ENCODE assay signal across 8 cellular contexts in the genomic region with DNA sequence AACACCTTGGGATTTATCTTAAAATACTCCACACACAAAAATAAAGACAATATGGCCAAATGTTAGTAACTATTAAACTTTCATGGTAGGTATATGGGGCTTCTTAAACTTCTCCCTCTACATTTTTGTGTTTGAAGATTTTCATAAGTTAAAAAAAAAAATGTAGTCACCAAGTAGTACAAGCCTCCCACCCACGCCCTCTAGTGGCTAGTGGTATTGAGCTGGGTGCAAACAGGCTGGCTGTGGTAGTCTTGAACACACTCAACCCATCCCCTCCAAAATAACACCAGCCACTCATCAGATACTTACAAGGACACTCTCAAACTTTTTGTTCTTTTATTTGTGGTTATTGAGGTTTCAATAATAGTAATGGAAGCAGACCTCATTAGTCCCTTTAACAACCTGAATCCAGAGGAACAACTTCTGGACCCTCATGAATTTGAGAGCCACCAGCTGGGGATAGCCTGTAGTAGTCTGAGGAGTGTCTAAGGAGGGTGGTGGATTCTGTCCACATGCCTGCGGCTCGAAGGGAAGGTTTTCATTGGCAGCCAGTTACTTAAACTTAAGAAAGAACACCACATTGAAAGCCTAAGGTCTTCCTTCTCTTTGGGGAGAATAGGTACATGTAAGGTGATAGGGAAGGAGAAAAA. TPM values are rescaled to one million over a fixed set of nuclear protein-coding genes. Genes with fewer than 3 reads are reported as not detected.
DNase-seq lines count a peak whose midpoint lies in the region; ATAC-seq and TF ChIP-seq lines count a peak whose summit lies in the region.

No MANE protein-coding gene starts in this region.

- peaks cover 10% of the 10 kb centered on the region for H3K27me3 Mint-ChIP-seq in Calu3 (ENCODE audit: unreplicated experiment)

- peak; percentile 89 for DNase-seq in Calu3
- DNase-seq in NAMALWA (ENCODE audit: low spot score): peak; percentile 85
- peak; percentile 26 to 74 (median 64) for DNase-seq in T-helper 1 cell
- peak; percentile 69 to 89 (median 81) for DNase-seq in adrenal gland
- DNase-seq in hippocampal formation (lab: John Stamatoyannopoulos, UW): peak; percentile 16 to 40
- peak; percentile 87 for DNase-seq in spleen

- H3K4me1 Mint-ChIP-seq in Calu3 (ENCODE audit: low read depth, unreplicated experiment): no peaks in the 10 kb centered on the region

- H3K9me3 Mint-ChIP-seq in Calu3 (ENCODE audit: low read depth, unreplicated experiment): no peaks in the 10 kb centered on the region

- H3K27me3 ChIP-seq in adrenal gland (no peaks in the 10 kb centered on the region), spleen (replicated peaks in 1 of 7) (peaks cover 0 to 34% (median 8%) of the 10 kb centered on the region in 7 donors)

- TF ChIP-seq POLR2A in adrenal gland (IDR thresholded peaks at IDR 0.05): no peak
- TF ChIP-seq POLR2A in spleen (IDR thresholded peaks at IDR 0.05): no peak

- H3K9me3 ChIP-seq in adrenal gland (replicated peaks in 1 of 3): no peaks in the 10 kb centered on the region
- no peaks in the 10 kb centered on the region for H3K9me3 ChIP-seq in spleen

- TF ChIP-seq CTCF in Calu3 (IDR thresholded peaks at IDR 0.05; ENCODE audit: unreplicated experiment): peak; percentile 78
- TF ChIP-seq CTCF in adrenal gland (IDR thresholded peaks at IDR 0.05): peak; percentile 53 to 78 (median 66)
- peak; percentile 37 to 89 (median 73) for TF ChIP-seq CTCF in spleen (IDR thresholded peaks at IDR 0.05 in 8 of 11, conservative IDR thresholded peaks at IDR 0.05 in 3 of 11)

- H3K27ac ChIP-seq in adrenal gland (no peak overlapping the region), spleen (no peak overlapping the region)

- no peak overlapping the region for H3K27ac Mint-ChIP-seq in Calu3 (ENCODE audit: unreplicated experiment)

- BruUV-seq in Calu3 (replicated peaks; lab: Mats Ljungman, UMichigan): no TSS peak

- 38 to 55% (median 48%) methylated on average over 3 of the region's 3 CpGs for WGBS in adrenal gland, 4 donors
- WGBS in spleen, 5 donors: 42 to 51% (median 45%) methylated on average over 3 of the region's 3 CpGs

- ATAC-seq in GM21723 (IDR thresholded peaks at IDR 0.05; ENCODE audit: unreplicated experiment): peak; percentile 74
- ATAC-seq in HG03108 (IDR thresholded peaks at IDR 0.05; ENCODE audit: unreplicated experiment): no peak

- H3K4me1 ChIP-seq in adrenal gland (replicated peaks in 1 of 2): peaks cover 0 to 10% of the 10 kb centered on the region in 2 donors
- H3K4me1 ChIP-seq in spleen: peaks cover 0 to 6% (median 2%) of the 10 kb centered on the region in 6 donors

- no peak overlapping the region for H3K4me3 Mint-ChIP-seq in Calu3 (ENCODE audit: low read depth, unreplicated experiment)

- no peaks in the 10 kb centered on the region for H3K36me3 Mint-ChIP-seq in Calu3 (ENCODE audit: insufficient read depth, unreplicated experiment)

- H3K4me3 ChIP-seq in adrenal gland (no peak overlapping the region), spleen (no peak overlapping the region)

- CTCF ChIA-PET in Calu3 (lab: Charles Lee): interaction anchor here (0.6 to 1.0 kb wide), 9 partner anchors 8 to 172 kb away, joined by 3 to 8 read pairs (median 4); no protein-coding TSS in a partner anchor

- H3K36me3 ChIP-seq in adrenal gland (replicated peaks in 1 of 2) (no peaks in the 10 kb centered on the region), spleen (no peaks in the 10 kb centered on the region)

- intact Hi-C loops in Calu3 (cut with micrococcal nuclease; ENCODE audit: unreplicated experiment): loop anchor here (2.0 to 10.0 kb wide), 2 partner anchors 154 to 342 kb away; partner anchors contain the start of gene KCNH1
- intact Hi-C loops in adrenal gland (cut with DNase I): loop anchor here in 1 of 2 donors (5.0 kb wide), 1 partner anchor 36 kb away; no protein-coding TSS in a partner anchor
- intact Hi-C loops in spleen (cut with DNase I; ENCODE audit: low total_unique reads): no loop called here

RNA-seq across cellular contexts. Expression of gene RD3, which starts 15.6 kb away (rescaled TPM):
- total RNA-seq in Calu3 (2022): not detected in 2 replicates
- total RNA-seq in adrenal gland: 1 to 10 TPM in 1 of 8 donors, under 1 TPM in 2, not detected in 5; 0.61 to 1.1 (median 0.83) TPM
- polyA plus RNA-seq in adrenal gland: 1 to 10 TPM in 2 of 3 donors, under 1 TPM in 1; 0.51 to 2.3 (median 1.5) TPM
- not detected for total RNA-seq in spleen
- not detected for polyA plus RNA-seq in spleen

Comparison
In these comparisons a context has a peak if more than half of its experiments do, and no peak if none do; other contexts are left out.
1. DNase-seq: peak in every context shown above with its lines; median percentile 89 in Calu3; 87 in spleen; 85 in NAMALWA; 81 in adrenal gland; 64 in T-helper 1 cell; 28 in hippocampal formation.